28 cellular contexts compared by ENCODE assay signal in genomic region chr10:129360046-129360445, GRCh38.
"Had no signal": no experiment of that assay in that cellular context is flagged by ENCODE, and none has a peak within 500 bp of the region (broad histone marks: within the 10 kb centered on the region; RNA-seq: fewer than 3 reads in every experiment).

No MANE protein-coding gene starts in this region.

- H3K9me3 ChIP-seq: suprapubic skin, testis, thyroid gland, transverse colon had no signal

- ATAC-seq: stimulated activated effector memory CD8-positive, alpha-beta T cell treated with anti-CD3 and anti-CD28 coated beads, Interleukin-12 subunit alpha, Interleukin-12 subunit beta, amount 100 ng/mL, for 72 hours; stimulated activated memory B cell treated with anti-CD40 and anti-IgM and Interleukin-4, amounts not matched to agents 10 μg/mL and 1 μg/mL and 100 μg/mL, for 72 hours; stimulated activated naive B cell treated with anti-CD40 and anti-IgM and Interleukin-4, amounts not matched to agents 10 μg/mL and 1 μg/mL and 100 μg/mL, for 72 hours; stimulated activated naive CD8-positive, alpha-beta T cell treated with anti-CD3 and anti-CD28 coated beads, Interleukin-15, amount 100 ng/mL, for 72 hours; stimulated activated naive CD8-positive, alpha-beta T cell treated with anti-CD3 and anti-CD28 coated beads, Interleukin-15, Interleukin-2, amounts not matched to agents 100 U/mL and 50 U/mL, for 24 hours; upper lobe of right lung had no signal

- DNase-seq: stimulated activated CD4-positive, alpha-beta T cell treated with anti-CD3 and anti-CD28 coated beads, Interleukin-2, amount 100 ng/mL, for 48 hours; stimulated activated CD4-positive, alpha-beta T cell treated with anti-CD3 and anti-CD28 coated beads, Interleukin-4, amount 100 ng/mL, for 1 hour; stimulated activated CD4-positive, alpha-beta T cell treated with anti-CD3 and anti-CD28 coated beads, Interleukin-4, amount 100 ng/mL, for 24 hours; stimulated activated CD4-positive, alpha-beta T cell treated with anti-CD3 and anti-CD28 coated beads, Interleukin-4, amount 100 ng/mL, for 4 hours; stimulated activated CD8-positive, alpha-beta memory T cell treated with anti-CD3 and anti-CD28 coated beads, Interleukin-4, amount 100 ng/mL, for 48 hours; stimulated activated naive B cell treated with anti-CD40 and anti-IgM and Interleukin-4, amounts not matched to agents 10 μg/mL and 1 μg/mL and 100 μg/mL, for 72 hours; stimulated activated naive CD4-positive, alpha-beta T cell; stimulated activated naive CD4-positive, alpha-beta T cell treated with Interleukin-2 at 50 U/mL for 16 hours; stimulated activated naive CD8-positive, alpha-beta T cell treated with anti-CD3 and anti-CD28 coated beads, Interleukin-15, amount 100 ng/mL, for 72 hours; stimulated activated naive CD8-positive, alpha-beta T cell treated with anti-CD3 and anti-CD28 coated beads, Interleukin-15, Interleukin-2, amounts not matched to agents 100 U/mL and 50 U/mL, for 24 hours; stomach; substantia nigra; testis; thyroid gland; tibial artery; transverse colon; trophoblast cell; upper lobe of left lung; upper lobe of right lung; uterus had no signal

- H3K36me3 ChIP-seq: stomach, suprapubic skin, thoracic aorta, thyroid gland, tibial nerve, transverse colon, upper lobe of left lung, upper lobe of right lung, uterus, vagina had no signal

- H3K9me3 Mint-ChIP-seq: type B pancreatic cell had no signal

- H3K27ac ChIP-seq: stomach, suprapubic skin, testis, thoracic aorta, thyroid gland, tibial artery, tibial nerve, transverse colon, upper lobe of left lung, upper lobe of right lung, uterus, vagina had no signal

- H3K4me1 Mint-ChIP-seq: stimulated activated effector memory CD8-positive, alpha-beta T cell treated with anti-CD3 and anti-CD28 coated beads, Interleukin-12 subunit alpha, Interleukin-12 subunit beta, amount 100 ng/mL, for 72 hours; stimulated activated memory B cell treated with anti-CD40 and anti-IgM and Interleukin-4, amounts not matched to agents 10 μg/mL and 1 μg/mL and 100 μg/mL, for 72 hours; stimulated activated naive B cell treated with anti-CD40 and anti-IgM and Interleukin-4, amounts not matched to agents 10 μg/mL and 1 μg/mL and 100 μg/mL, for 72 hours; stimulated activated naive CD8-positive, alpha-beta T cell treated with anti-CD3 and anti-CD28 coated beads, Interleukin-15, amount 100 ng/mL, for 72 hours had no signal

- H3K27me3 Mint-ChIP-seq: stimulated activated naive CD8-positive, alpha-beta T cell treated with anti-CD3 and anti-CD28 coated beads, Interleukin-15, amount 100 ng/mL, for 72 hours; stimulated activated naive CD8-positive, alpha-beta T cell treated with anti-CD3 and anti-CD28 coated beads, Interleukin-15, Interleukin-2, amounts not matched to agents 100 ng/mL and 50 ng/mL, for 24 hours had no signal

- H3K4me3 Mint-ChIP-seq: stimulated activated effector memory CD8-positive, alpha-beta T cell treated with anti-CD3 and anti-CD28 coated beads, Interleukin-12 subunit alpha, Interleukin-12 subunit beta, amount 100 ng/mL, for 72 hours; stimulated activated memory B cell treated with anti-CD40 and anti-IgM and Interleukin-4, amounts not matched to agents 10 μg/mL and 1 μg/mL and 100 μg/mL, for 72 hours; stimulated activated naive B cell treated with anti-CD40 and anti-IgM and Interleukin-4, amounts not matched to agents 10 μg/mL and 1 μg/mL and 100 μg/mL, for 72 hours; stimulated activated naive CD8-positive, alpha-beta T cell treated with anti-CD3 and anti-CD28 coated beads, Interleukin-15, amount 100 ng/mL, for 72 hours; stimulated activated naive CD8-positive, alpha-beta T cell treated with anti-CD3 and anti-CD28 coated beads, Interleukin-15, Interleukin-2, amounts not matched to agents 100 ng/mL and 50 ng/mL, for 24 hours; type B pancreatic cell had no signal

- H3K4me3 ChIP-seq: stomach, suprapubic skin, testis, thoracic aorta, thyroid gland, tibial artery, tibial nerve, transverse colon, upper lobe of left lung, upper lobe of right lung, uterus, vagina had no signal

- H3K4me1 ChIP-seq: stomach, suprapubic skin, testis, thyroid gland, tibial artery, tibial nerve, transverse colon, upper lobe of left lung, upper lobe of right lung, uterus, vagina had no signal

- H3K27me3 ChIP-seq: suprapubic skin, testis, thyroid gland, tibial artery, tibial nerve, transverse colon, upper lobe of left lung, upper lobe of right lung, uterus, vagina had no signal

- H3K36me3 Mint-ChIP-seq: stimulated activated effector memory CD8-positive, alpha-beta T cell treated with anti-CD3 and anti-CD28 coated beads, Interleukin-12 subunit alpha, Interleukin-12 subunit beta, amount 100 ng/mL, for 72 hours; stimulated activated memory B cell treated with anti-CD40 and anti-IgM and Interleukin-4, amounts not matched to agents 10 μg/mL and 1 μg/mL and 100 μg/mL, for 72 hours; stimulated activated naive B cell treated with anti-CD40 and anti-IgM and Interleukin-4, amounts not matched to agents 10 μg/mL and 1 μg/mL and 100 μg/mL, for 72 hours; type B pancreatic cell had no signal

- H3K27ac Mint-ChIP-seq: stimulated activated effector memory CD8-positive, alpha-beta T cell treated with anti-CD3 and anti-CD28 coated beads, Interleukin-12 subunit alpha, Interleukin-12 subunit beta, amount 100 ng/mL, for 72 hours; stimulated activated memory B cell treated with anti-CD40 and anti-IgM and Interleukin-4, amounts not matched to agents 10 μg/mL and 1 μg/mL and 100 μg/mL, for 72 hours; stimulated activated naive B cell treated with anti-CD40 and anti-IgM and Interleukin-4, amounts not matched to agents 10 μg/mL and 1 μg/mL and 100 μg/mL, for 72 hours; stimulated activated naive CD8-positive, alpha-beta T cell treated with anti-CD3 and anti-CD28 coated beads, Interleukin-15, amount 100 ng/mL, for 72 hours; stimulated activated naive CD8-positive, alpha-beta T cell treated with anti-CD3 and anti-CD28 coated beads, Interleukin-15, Interleukin-2, amounts not matched to agents 100 ng/mL and 50 ng/mL, for 24 hours; type B pancreatic cell had no signal
